Comparison of ENCODE assay signal across 16 cellular contexts in the genomic region with DNA sequence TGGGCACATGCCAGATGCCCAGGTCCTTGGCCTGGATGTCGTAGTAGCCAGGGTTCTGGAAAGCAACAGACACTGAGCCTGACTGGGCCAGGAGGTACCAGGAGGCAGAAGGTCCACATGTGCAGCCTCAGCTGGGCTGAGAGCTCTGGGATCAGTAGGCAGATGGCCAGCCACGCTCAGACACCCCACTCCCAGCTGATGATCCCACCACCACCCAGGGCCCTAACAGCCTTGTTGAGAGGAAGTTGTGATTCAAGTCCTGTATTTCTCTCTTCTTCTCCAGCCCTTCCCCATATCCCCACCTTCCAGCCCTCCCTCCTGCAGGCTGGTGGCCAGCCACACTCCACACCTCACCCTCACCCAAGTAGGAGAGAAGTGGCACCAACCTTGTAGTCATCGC. TPM values are rescaled to one million over a fixed set of nuclear protein-coding genes. Genes with fewer than 3 reads are reported as not detected.
DNase-seq lines count a peak whose midpoint lies in the region; ATAC-seq and TF ChIP-seq lines count a peak whose summit lies in the region.
"Had no signal": no experiment of that assay in that cellular context is flagged by ENCODE, and none has a peak within 500 bp of the region (broad histone marks: within the 10 kb centered on the region; RNA-seq: fewer than 3 reads in every experiment).

No MANE protein-coding gene starts in this region.

- intact Hi-C loops in right cardiac atrium (cut with DNase I): loop anchor here (5.0 to 10.0 kb wide), 4 partner anchors 113 to 226 kb away; no protein-coding TSS in a partner anchor
- intact Hi-C loops in heart right ventricle (cut with DNase I): loop anchor here (1.0 to 10.0 kb wide), 8 partner anchors 108 to 276 kb away; no protein-coding TSS in a partner anchor

- H2BK5ac ChIP-seq in neuronal stem cell (ENCODE audit: low read length): no peak overlapping the region

- H2BK15ac ChIP-seq in neuronal stem cell (ENCODE audit: low read length): no peak overlapping the region

- DNase-seq in right cardiac atrium (peak in 1 of 3 donors; percentile 56), heart right ventricle (no peak), neuronal stem cell (ENCODE audit: low spot score) (no peak), CD1c-positive myeloid dendritic cell (ENCODE audit: extremely low spot score) (no peak), GF-D8 (lab: John Stamatoyannopoulos, UW) (no peak)
- DNase-seq in activated CD4-positive, alpha-beta T cell treated with anti-CD3 and anti-CD28 coated beads for 1 hour: no peak
- DNase-seq: DMS 273 treated with DMSO at 0.1 percent for 48 hours, NCI-H1417 treated with DMSO at 0.1 percent for 48 hours, NCI-H2227 treated with DMSO at 0.1 percent for 48 hours, NCI-H524 treated with DMSO at 0.1 percent for 48 hours had no signal

- no peak overlapping the region for H3K4me2 ChIP-seq in neuronal stem cell (ENCODE audit: insufficient read depth, low read length, poor library complexity, severe bottlenecking)
- H3K4me2 ChIP-seq: PC-9 had no signal

- peak overlapping the region; percentile 18 for H3K23ac ChIP-seq in neuronal stem cell (ENCODE audit: low read depth, low read length, poor library complexity)

- no peak overlapping the region for H3K4ac ChIP-seq in neuronal stem cell (ENCODE audit: low read length)

- no peak overlapping the region for H3K9ac ChIP-seq in neuronal stem cell (ENCODE audit: low read depth, low read length, poor library complexity)
- H3K9ac ChIP-seq: KMS-11 had no signal

- no peak overlapping the region for H4K91ac ChIP-seq in neuronal stem cell (ENCODE audit: low read depth, low read length, poor library complexity)

- 85% methylated on average over 3 of the region's 3 CpGs for WGBS in right cardiac atrium
- WGBS in heart right ventricle, 2 donors: 62 to 83% methylated on average over 3 of the region's 3 CpGs
- no CpG with 5 or more reads among the region's 3 CpGs for WGBS in neuronal stem cell (ENCODE audit: extremely low coverage in 2 of 2, insufficient read length in 2 of 2, insufficient replicate concordance in 1 of 2), 2 donors

- no peak for TF ChIP-seq CTCF in heart right ventricle (IDR thresholded peaks at IDR 0.05)
- no peak for TF ChIP-seq CTCF in VCaP (conservative IDR thresholded peaks at IDR 0.05)

- peak overlapping the region; percentile 50 for H3K18ac ChIP-seq in neuronal stem cell (ENCODE audit: low read length)

- H3K9me3 ChIP-seq in right cardiac atrium (ENCODE audit: control insufficient read depth, low read length) (no peaks in the 10 kb centered on the region), heart right ventricle (no peaks in the 10 kb centered on the region), neuronal stem cell (replicated peaks in 1 of 2; ENCODE audit: control insufficient read depth in 2 of 2, insufficient read depth in 1 of 2, low read depth in 1 of 2, low read length in 2 of 2) (no peaks in the 10 kb centered on the region)

- no peaks in the 10 kb centered on the region for H3K27me3 ChIP-seq in right cardiac atrium (ENCODE audit: control insufficient read depth, insufficient read depth)
- H3K27me3 ChIP-seq in heart right ventricle: peaks cover 0 to 25% (median 9%) of the 10 kb centered on the region in 7 donors
- H3K27me3 ChIP-seq in neuronal stem cell (ENCODE audit: control insufficient read depth in 3 of 3, insufficient read depth in 3 of 3, low read depth in 1 of 3, low read length in 3 of 3): no peaks in the 10 kb centered on the region

- no peak overlapping the region for H2BK120ac ChIP-seq in neuronal stem cell (ENCODE audit: low read depth, low read length)

- H3K36me3 ChIP-seq in heart right ventricle (no peaks in the 10 kb centered on the region), neuronal stem cell (replicated peaks in 1 of 2; ENCODE audit: control insufficient read depth in 2 of 2, insufficient read depth in 2 of 2, low read length in 2 of 2) (no peaks in the 10 kb centered on the region)

- H3K79me1 ChIP-seq in neuronal stem cell (ENCODE audit: low read depth, low read length): no peaks in the 10 kb centered on the region

- H2AFZ ChIP-seq in neuronal stem cell (ENCODE audit: low read length): no peak overlapping the region
- H2AFZ ChIP-seq: PC-9 had no signal

- no peak overlapping the region for H3K14ac ChIP-seq in neuronal stem cell (ENCODE audit: low read length)

- no peak overlapping the region for H2BK12ac ChIP-seq in neuronal stem cell (ENCODE audit: low read length)

- H3K4me3 ChIP-seq in right cardiac atrium (ENCODE audit: low read length) (no peak overlapping the region), heart right ventricle (no peak overlapping the region), neuronal stem cell (ENCODE audit: low read length in 2 of 2) (no peak overlapping the region)
- H3K4me3 ChIP-seq: PC-9 had no signal

- ATAC-seq in right cardiac atrium (peak; percentile 8 to 37), heart right ventricle (no peak)

- H3K4me1 ChIP-seq in right cardiac atrium (ENCODE audit: control insufficient read depth, insufficient read depth, low read length) (peaks cover 8% of the 10 kb centered on the region), heart right ventricle (peaks cover 0 to 27% (median 2%) of the 10 kb centered on the region in 9 donors), neuronal stem cell (ENCODE audit: control insufficient read depth in 2 of 2, insufficient read depth in 1 of 2, low read depth in 1 of 2, low read length in 2 of 2) (peaks cover 0 to 5% of the 10 kb centered on the region in 2 donors)

- no peak overlapping the region for H4K8ac ChIP-seq in neuronal stem cell (ENCODE audit: low read depth, low read length)

- H2AK5ac ChIP-seq in neuronal stem cell (ENCODE audit: low read depth, low read length): no peak overlapping the region

- H3K27ac ChIP-seq in right cardiac atrium (ENCODE audit: low read length): no peak overlapping the region
- no peak overlapping the region for H3K27ac ChIP-seq in heart right ventricle
- peak overlapping the region; percentile 78; the same call in 1 of the 2 replicates for H3K27ac ChIP-seq in VCaP
- H3K27ac ChIP-seq in neuronal stem cell (replicated peaks; ENCODE audit: low read length): no peak overlapping the region
- H3K27ac ChIP-seq: C4-2B, KMS-11, PC-9 had no signal

RNA-seq across cellular contexts. Expression of a gene that starts 4.0 kb away (rescaled TPM):
- total RNA-seq in right cardiac atrium (1 to 10 TPM in 2 of 4 donors, under 1 TPM in 2; 0.58 to 2.1 (median 0.94) TPM), heart right ventricle (not detected)
- polyA plus RNA-seq in right cardiac atrium (0.88 TPM), heart right ventricle (under 1 TPM in 1 of 2 donors, not detected in 1; 0.22 TPM)
- polyA plus RNA-seq in neuronal stem cell (2013, experiment 1 of 2): not detected
- not detected for polyA plus RNA-seq in neuronal stem cell (2013, experiment 2 of 2)
- total RNA-seq: Daoy, HT-29, PC-9 had no signal

Comparison
In these comparisons a context has a peak if more than half of its experiments do, and no peak if none do; other contexts are left out.
1. ATAC-seq: peak in right cardiac atrium (2 of 2); none in heart right ventricle (0 of 8).